ENCODE assay signal across 23 cellular contexts in genomic region chr3:169239756-169240155, GRCh38.
"Had no signal": no experiment of that assay in that cellular context is flagged by ENCODE, and none has a peak within 500 bp of the region (broad histone marks: within the 10 kb centered on the region; RNA-seq: fewer than 3 reads in every experiment).

No MANE protein-coding gene starts in this region.

- H3K9me3 ChIP-seq: sigmoid colon, upper lobe of left lung had no signal

- ATAC-seq: activated CD8-positive, alpha-beta T cell treated with anti-CD3 and anti-CD28 coated beads, Interleukin-2, amount 10 ng/mL, durations not matched to agents 7 days and 5 days; activated naive CD8-positive, alpha-beta T cell treated with anti-CD3 and anti-CD28 coated beads, Interleukin-2, amount 50 U/mL, for 24 hours; esophagus mucosa; left colon; natural killer cell; T-cell had no signal

- H3K27ac ChIP-seq: sigmoid colon, WERI-Rb-1 had no signal

- H3K36me3 ChIP-seq: sigmoid colon, upper lobe of left lung, WERI-Rb-1 had no signal

- H3K4me3 ChIP-seq: sigmoid colon, upper lobe of left lung had no signal

- DNase-seq: activated CD4-positive, alpha-beta T cell treated with anti-CD3 and anti-CD28 coated beads, Interleukin-2, amount 10 ng/mL, durations not matched to agents 7 days and 5 days; activated CD4-positive, CD25-positive, alpha-beta regulatory T cell treated with anti-CD3 and anti-CD28 coated beads, Interleukin-2, amount 50 U/mL, for 72 hours; activated CD8-positive, alpha-beta T cell treated with anti-CD3 and anti-CD28 coated beads, Interleukin-2, amount 10 ng/mL, durations not matched to agents 7 days and 5 days; activated gamma-delta T cell; activated naive CD4-positive, alpha-beta T cell treated with anti-CD3 and anti-CD28 coated beads, Interleukin-2, amount 50 U/mL, for 16 hours; activated naive CD8-positive, alpha-beta T cell treated with anti-CD3 and anti-CD28 coated beads, Interleukin-2, amount 50 U/mL, for 24 hours; anterior cingulate cortex; caudate nucleus; effector CD8-positive, alpha-beta T cell; foreskin melanocyte; hippocampal formation; left colon; mammary epithelial cell; midbrain; natural killer cell; retina; sigmoid colon; stimulated activated CD4-positive, alpha-beta T cell treated with anti-CD3 and anti-CD28 coated beads, Interleukin-2, amount 100 ng/mL, for 48 hours; stimulated activated naive CD4-positive, alpha-beta T cell treated with Interleukin-2 at 50 U/mL for 16 hours; T-cell; upper lobe of left lung; WERI-Rb-1 had no signal

- H3K27me3 ChIP-seq: sigmoid colon, upper lobe of left lung had no signal
